ENCODE assay signal across 8 cellular contexts in genomic region chr7:76292206-76292573, GRCh38. TPM values are rescaled to one million over a fixed set of nuclear protein-coding genes. Genes with fewer than 3 reads are reported as not detected.
A peak's percentile ranks its signal among the peaks of the same experiment; 100 is the strongest.
DNase-seq lines count a peak whose midpoint lies in the region; ATAC-seq and TF ChIP-seq lines count a peak whose summit lies in the region.

No MANE protein-coding gene starts in this region.

- H3K27ac Mint-ChIP-seq in CD4-positive, alpha-beta memory T cell: no peak overlapping the region

- H3K4me3 Mint-ChIP-seq in CD4-positive, alpha-beta memory T cell: no peak overlapping the region

- H3K36me3 ChIP-seq in HUES48 (ENCODE audit: control insufficient read depth, insufficient read depth, low read length): no peaks in the 10 kb centered on the region
- no peaks in the 10 kb centered on the region for H3K36me3 ChIP-seq in breast epithelium
- H3K36me3 ChIP-seq in mucosa of rectum (ENCODE audit: control insufficient read depth in 2 of 2, insufficient read depth in 2 of 2, low read length in 2 of 2): no peaks in the 10 kb centered on the region
- no peaks in the 10 kb centered on the region for H3K36me3 ChIP-seq in CD4-positive, alpha-beta memory T cell (ENCODE audit: insufficient read depth, low read length)

- H3K27ac ChIP-seq in HUES48 (ENCODE audit: low read depth, low read length) (peak overlapping the region; percentile 71), breast epithelium (peak overlapping the region; percentile 93 to 97), mucosa of rectum (ENCODE audit: low read depth in 2 of 2, low read length in 2 of 2) (peak overlapping the region; percentile 72 to 75)
- H3K27ac ChIP-seq in CD4-positive, alpha-beta memory T cell (ENCODE audit: low read depth, low read length): no peak overlapping the region

- H3K4me1 ChIP-seq in HUES48 (ENCODE audit: control insufficient read depth, insufficient read depth, low read length) (peaks cover 22% of the 10 kb centered on the region), breast epithelium (peaks cover 17% of the 10 kb centered on the region in 2 donors), mucosa of rectum (ENCODE audit: control insufficient read depth in 2 of 2, insufficient read depth in 2 of 2, low read length in 2 of 2) (peaks cover 32 to 36% of the 10 kb centered on the region in 2 donors)
- peaks cover 7% of the 10 kb centered on the region for H3K4me1 ChIP-seq in CD4-positive, alpha-beta memory T cell (ENCODE audit: insufficient read depth, low read length)

- H3K27me3 ChIP-seq in HUES48 (ENCODE audit: control insufficient read depth, insufficient read depth, low read length) (no peaks in the 10 kb centered on the region), breast epithelium (no peaks in the 10 kb centered on the region), mucosa of rectum (ENCODE audit: control insufficient read depth in 2 of 2, insufficient read depth in 2 of 2, low read length in 2 of 2) (no peaks in the 10 kb centered on the region)
- no peaks in the 10 kb centered on the region for H3K27me3 ChIP-seq in CD4-positive, alpha-beta memory T cell (ENCODE audit: insufficient read depth, low read length)

- peak overlapping the region; percentile 54 for H3K4me3 ChIP-seq in AG10803 (ENCODE audit: low read length)
- no peak overlapping the region for H3K4me3 ChIP-seq in HUES48 (ENCODE audit: low read depth, low read length)
- peak overlapping the region; percentile 30 to 40 (median 38) for H3K4me3 ChIP-seq in breast epithelium
- H3K4me3 ChIP-seq in mucosa of rectum (ENCODE audit: low read length in 2 of 2): peak overlapping the region; percentile 34 to 48
- H3K4me3 ChIP-seq in CD4-positive, alpha-beta memory T cell (ENCODE audit: low read length in 2 of 2): no peak overlapping the region

- H3K4me1 Mint-ChIP-seq in CD4-positive, alpha-beta memory T cell: peaks cover 3 to 9% (median 6%) of the 10 kb centered on the region in 4 donors

- CTCF ChIA-PET in CD4-positive, alpha-beta memory T cell (lab: Charles Lee; ENCODE audit: partially characterized antibody): interaction anchor here (1.0 to 16.4 kb wide), 9 partner anchors 9 to 425 kb away, joined by 3 to 350 read pairs (median 9); partner anchors contain the start of gene HSPB1

- TF ChIP-seq POLR2A in breast epithelium (IDR thresholded peaks at IDR 0.05): no peak

- POLR2A ChIA-PET in CD4-positive, alpha-beta memory T cell (lab: Charles Lee; ENCODE audit: partially characterized antibody): interaction anchor here (1.2 to 2.4 kb wide), 4 partner anchors 12 to 26 kb away, joined by 3 to 8 read pairs (median 4); no protein-coding TSS in a partner anchor

- H3K9ac ChIP-seq in HUES48 (ENCODE audit: low read depth, low read length): no peak overlapping the region
- peak overlapping the region in 1 of 2 donors; percentile 55 for H3K9ac ChIP-seq in mucosa of rectum (ENCODE audit: low read depth in 1 of 2, low read length in 2 of 2)

- no peak for TF ChIP-seq CTCF in AG10803 (conservative IDR thresholded peaks at IDR 0.05; ENCODE audit: low read length)
- no peak for TF ChIP-seq CTCF in breast epithelium (IDR thresholded peaks at IDR 0.05)

- no peak for ATAC-seq in HG03280 (IDR thresholded peaks at IDR 0.05; ENCODE audit: unreplicated experiment)

- DNase-seq in AG10803 (ENCODE audit: low read depth): peak; percentile 50
- DNase-seq in breast epithelium (ENCODE audit: low spot score in 2 of 2): no peak
- no peak for DNase-seq in CD4-positive, alpha-beta memory T cell
- DNase-seq in T-helper 9 cell: no peak
- DNase-seq in GM19240 (ENCODE audit: insufficient read length, low spot score): no peak

- no peaks in the 10 kb centered on the region for H3K36me3 Mint-ChIP-seq in CD4-positive, alpha-beta memory T cell

- intact Hi-C loops in breast epithelium (cut with DNase I; ENCODE audit: low total_unique reads): no loop called here
- intact Hi-C loops in CD4-positive, alpha-beta memory T cell (cut with micrococcal nuclease): no loop called here

- no peaks in the 10 kb centered on the region for H3K9me3 Mint-ChIP-seq in CD4-positive, alpha-beta memory T cell

- no peaks in the 10 kb centered on the region for H3K27me3 Mint-ChIP-seq in CD4-positive, alpha-beta memory T cell

- no peaks in the 10 kb centered on the region for H3K9me3 ChIP-seq in HUES48 (ENCODE audit: control insufficient read depth, insufficient read depth, low read length)
- H3K9me3 ChIP-seq in breast epithelium: no peaks in the 10 kb centered on the region
- H3K9me3 ChIP-seq in mucosa of rectum (ENCODE audit: control insufficient read depth in 2 of 2, low read length in 2 of 2): no peaks in the 10 kb centered on the region
- no peaks in the 10 kb centered on the region for H3K9me3 ChIP-seq in CD4-positive, alpha-beta memory T cell (ENCODE audit: control insufficient read depth in 1 of 2, low read length in 2 of 2)

RNA-seq across cellular contexts. Expression of gene HSPB1, which starts 10.3 kb away (rescaled TPM):
- total RNA-seq in breast epithelium: 100 to 1,000 TPM; 210 to 264 (median 211) TPM
- 10 to 100 TPM; 41.9 to 43.1 TPM for total RNA-seq in CD4-positive, alpha-beta memory T cell
- polyA plus RNA-seq in CD4-positive, alpha-beta memory T cell: 100 to 1,000 TPM in 1 of 2 donors, 10 to 100 TPM in 1; 49.7 to 111 TPM

Comparison
In these comparisons a context has a peak if more than half of its experiments do, and no peak if none do; other contexts are left out.
1. H3K4me3 ChIP-seq: peak in AG10803 (single experiment), breast epithelium (3 of 3) and mucosa of rectum (2 of 2); none in HUES48 (single experiment) and CD4-positive, alpha-beta memory T cell (0 of 2).
2. RNA of gene HSPB1, which starts 10.3 kb away (total RNA-seq): 210 to 264 TPM in breast epithelium; 41.9 to 43.1 TPM in CD4-positive, alpha-beta memory T cell; every median in the first group is over 4 times any median in the second.